Comparison of ENCODE assay signal across 8 cellular contexts in genomic region chr11:7672960-7673723, GRCh38. TPM values are rescaled to one million over a fixed set of nuclear protein-coding genes. Genes with fewer than 3 reads are reported as not detected.
DNase-seq lines count a peak whose midpoint lies in the region; ATAC-seq and TF ChIP-seq lines count a peak whose summit lies in the region.

Gene CYB5R2, minus strand, starts transcription at chr11:7673500. Its CDS starts 675 bp downstream, at chr11:7672825.

- H3K9me3 ChIP-seq in cardiac muscle cell (ENCODE audit: low read depth): no peaks in the 10 kb centered on the region
- no peaks in the 10 kb centered on the region for H3K9me3 ChIP-seq in ovary

- peak; percentile 38 for TF ChIP-seq POLR2A in ovary (IDR thresholded peaks at IDR 0.05)

- ATAC-seq in GM23338: peak; percentile 79
- no peak for ATAC-seq in activated T-helper 17 cell treated with anti-CD3 and anti-CD28 coated beads, Interleukin-2, amount 50 U/mL, for 72 hours (replicated peaks)
- ATAC-seq in GM21786 (IDR thresholded peaks at IDR 0.05; ENCODE audit: unreplicated experiment): no peak

- H3K27ac ChIP-seq in GM23338 (ENCODE audit: low read depth) (peak within 1 kb of the TSS; percentile 55; the same call in 1 of the 2 replicates), cardiac muscle cell (no peak within 1 kb of the TSS), ovary (peak within 1 kb of the TSS; percentile 63 to 75)

- H2AFZ ChIP-seq in GM23338: peak within 1 kb of the TSS; percentile 97

- no peaks in the 10 kb centered on the region for H3K79me2 ChIP-seq in GM23338 (replicated peaks; ENCODE audit: insufficient read depth)

- H3K4me1 ChIP-seq in GM23338 (ENCODE audit: insufficient read depth): peaks cover 29% of the 10 kb centered on the region
- no peaks in the 10 kb centered on the region for H3K4me1 ChIP-seq in cardiac muscle cell (ENCODE audit: low read depth)
- peaks cover 6% of the 10 kb centered on the region for H3K4me1 ChIP-seq in ovary (ENCODE audit: insufficient read depth)

- H3K27me3 ChIP-seq in GM23338 (ENCODE audit: insufficient read depth) (no peaks in the 10 kb centered on the region), cardiac muscle cell (peaks cover 19% of the 10 kb centered on the region), ovary (no peaks in the 10 kb centered on the region)

- H3K36me3 ChIP-seq in GM23338 (ENCODE audit: insufficient read depth) (peaks cover 4% of the 10 kb centered on the region; the same call in 1 of the 2 replicates), cardiac muscle cell (no peaks in the 10 kb centered on the region), ovary (no peaks in the 10 kb centered on the region)

- H3F3A ChIP-seq in GM23338 (replicated peaks; ENCODE audit: low read depth): 0 out of 2 replicates have a peak, but pooled peaks cover 3% of the 10 kb centered on the region

- H3K36me3 Mint-ChIP-seq in GM23338 (ENCODE audit: low read depth): peaks cover 23% of the 10 kb centered on the region
- H3K36me3 Mint-ChIP-seq in activated T-helper 17 cell treated with anti-CD3 and anti-CD28 coated beads, Interleukin-2, amount 50 U/mL, for 72 hours (ENCODE audit: low read depth): no peaks in the 10 kb centered on the region

- peak within 1 kb of the TSS; percentile 63; the same call in 1 of the 2 replicates for H3K27ac Mint-ChIP-seq in GM23338
- no peak within 1 kb of the TSS for H3K27ac Mint-ChIP-seq in activated T-helper 17 cell treated with anti-CD3 and anti-CD28 coated beads, Interleukin-2, amount 50 U/mL, for 72 hours

- TF ChIP-seq EP300 in ovary (IDR thresholded peaks at IDR 0.05): no peak

- H3K4me3 ChIP-seq in GM23338 (peak within 1 kb of the TSS; percentile 84), cardiac muscle cell (peak within 1 kb of the TSS; percentile 43), ovary (peak within 1 kb of the TSS; percentile 59)

- 8 to 15% (median 10%) methylated on average over 24 to 40 of the region's 40 CpGs for WGBS in ovary, 3 donors

- peak within 1 kb of the TSS; percentile 89 for H3K4me3 Mint-ChIP-seq in GM23338
- peak within 1 kb of the TSS; percentile 73 for H3K4me3 Mint-ChIP-seq in activated T-helper 17 cell treated with anti-CD3 and anti-CD28 coated beads, Interleukin-2, amount 50 U/mL, for 72 hours

- TF ChIP-seq CTCF in GM23338 (conservative IDR thresholded peaks at IDR 0.05; ENCODE audit: low read depth in 2 of 2) (no peak), cardiac muscle cell (IDR thresholded peaks at IDR 0.05; ENCODE audit: low read depth, low read length) (no peak), ovary (IDR thresholded peaks at IDR 0.05) (no peak)

- no peaks in the 10 kb centered on the region for H3K9me3 Mint-ChIP-seq in GM23338
- no peaks in the 10 kb centered on the region for H3K9me3 Mint-ChIP-seq in activated T-helper 17 cell treated with anti-CD3 and anti-CD28 coated beads, Interleukin-2, amount 50 U/mL, for 72 hours

- peaks cover 36% of the 10 kb centered on the region for H3K4me1 Mint-ChIP-seq in GM23338
- peaks cover 6% of the 10 kb centered on the region for H3K4me1 Mint-ChIP-seq in activated T-helper 17 cell treated with anti-CD3 and anti-CD28 coated beads, Interleukin-2, amount 50 U/mL, for 72 hours

- no peaks in the 10 kb centered on the region for H4K20me1 ChIP-seq in GM23338 (replicated peaks; ENCODE audit: insufficient read depth)

- H3K9me2 ChIP-seq in GM23338 (ENCODE audit: insufficient read depth): no peaks in the 10 kb centered on the region

- peak; percentile 84 for DNase-seq in DMS53 (lab: John Stamatoyannopoulos, UW)
- DNase-seq in GM23338 (ENCODE audit: low spot score): peak; percentile 80
- peak; percentile 68 to 80 for DNase-seq in cardiac muscle cell (ENCODE audit: low read depth in 1 of 2, low spot score in 1 of 2)
- peak; percentile 81 to 90 (median 85) for DNase-seq in ovary
- DNase-seq in NCI-H524 (lab: John Stamatoyannopoulos, UW): no peak
- DNase-seq in NCI-H748 treated with DMSO at 0.1 percent for 48 hours (lab: John Stamatoyannopoulos, UW): no peak

- intact Hi-C loops in ovary (cut with DNase I): no loop called here

- H3K4me2 ChIP-seq in GM23338: peak within 1 kb of the TSS; percentile 92

- H3K27me3 Mint-ChIP-seq in GM23338 (ENCODE audit: insufficient read depth, low read depth, poor library complexity): peaks cover 13% of the 10 kb centered on the region
- H3K27me3 Mint-ChIP-seq in activated T-helper 17 cell treated with anti-CD3 and anti-CD28 coated beads, Interleukin-2, amount 50 U/mL, for 72 hours: peaks cover 39% of the 10 kb centered on the region

TF ChIP-seq in GM23338, 12 proteins besides CTCF, POLR2A, EP300 and RAD21:
- no peak for TF ChIP-seq ETS1 (IDR thresholded peaks at IDR 0.05)
- TF ChIP-seq POLR2AphosphoS5 (IDR thresholded peaks at IDR 0.05; ENCODE audit: low read depth): peak; percentile 61; the same call in 1 of the 2 replicates

RNA-seq across cellular contexts. Expression of gene CYB5R2, which starts in this region (rescaled TPM):
- 30.3 and 40.9 TPM in 2 replicates for total RNA-seq in GM23338 (2014; rRNA removed; shearing (Covaris generic))
- polyA plus RNA-seq in GM23338 (2016; fragmentation: Nextera tagmentation; extraction: Ambion mirVana): 48.9 and 56.2 TPM in 2 replicates
- total RNA-seq in activated T-helper 17 cell treated with anti-CD3 and anti-CD28 coated beads, Interleukin-2, amount 50 U/mL, for 72 hours: 1 to 10 TPM; 1.5 to 3.1 TPM
- total RNA-seq in cardiac muscle cell: 2.1 and 4.1 TPM in 2 replicates
- 3.3 and 4.5 TPM in 2 replicates for polyA plus RNA-seq in cardiac muscle cell
- 10 to 100 TPM; 11.8 to 32.0 (median 20.7) TPM for total RNA-seq in ovary
- 10 to 100 TPM; 17.6 to 23.5 TPM for polyA plus RNA-seq in ovary

Comparison
In these comparisons a context has a peak if more than half of its experiments do, and no peak if none do; other contexts are left out.
1. DNase-seq: peak in DMS53 (single experiment), GM23338 (single experiment), cardiac muscle cell (2 of 2) and ovary (5 of 5); none in NCI-H524 (0 of 2) and NCI-H748 treated with DMSO at 0.1 percent for 48 hours (single experiment).
2. Peak in every context shown above with its lines, with median percentiles within 50 percentile points of each other: H3K4me3 ChIP-seq.